Comparison of ENCODE assay signal across 8 cellular contexts in genomic region chr9:113614843-113615648, GRCh38.
DNase-seq lines count a peak whose midpoint lies in the region; ATAC-seq and TF ChIP-seq lines count a peak whose summit lies in the region.

No MANE protein-coding gene starts in this region.

- CTCF ChIA-PET in HEK293 (lab: Yijun Ruan, JAX) = interaction anchor here (0.5 to 0.7 kb wide), 3 partner anchors 9 to 328 kb away, joined by 3 to 4 read pairs (median 3); no protein-coding TSS in a partner anchor

- H3K4me3 ChIP-seq in HEK293 (ENCODE audit: low read depth, low read length) = no peak overlapping the region
- peak overlapping the region in 1 of 2 donors; percentile 9 for H3K4me3 ChIP-seq in muscle layer of duodenum (ENCODE audit: low read depth in 1 of 2, low read length in 2 of 2)

- ATAC-seq in HG02981 (IDR thresholded peaks at IDR 0.05; ENCODE audit: unreplicated experiment) (no peak), HG02852 (IDR thresholded peaks at IDR 0.05; ENCODE audit: unreplicated experiment) (no peak)

- DNase-seq in CD1c-positive myeloid dendritic cell (ENCODE audit: extremely low spot score) = peak; percentile 31
- peak; percentile 63 for DNase-seq in brain pericyte (ENCODE audit: low read depth, low spot score)
- no peak for DNase-seq in stimulated activated CD4-positive, alpha-beta T cell treated with anti-CD3 and anti-CD28 coated beads, Interleukin-4, amount 100 ng/mL, for 24 hours
- no peak for DNase-seq in NCI-H1105 treated with DMSO at 0.1 percent for 48 hours (lab: John Stamatoyannopoulos, UW)

- H3K36me3 ChIP-seq in HEK293 (ENCODE audit: control insufficient read depth in 2 of 2, insufficient read depth in 1 of 2, low read length in 2 of 2) (no peaks in the 10 kb centered on the region), muscle layer of duodenum (ENCODE audit: control insufficient read depth in 1 of 2, insufficient read depth in 2 of 2, low read length in 2 of 2) (no peaks in the 10 kb centered on the region)

- no peaks in the 10 kb centered on the region for H3K4me1 ChIP-seq in HEK293 (ENCODE audit: control insufficient read depth, insufficient read depth, low read length)
- H3K4me1 ChIP-seq in muscle layer of duodenum (ENCODE audit: control insufficient read depth in 1 of 2, insufficient read depth in 2 of 2, low read length in 2 of 2) = peaks cover 5 to 11% of the 10 kb centered on the region in 2 donors

- POLR2A ChIA-PET in HEK293 (lab: Yijun Ruan, JAX) = interaction anchor here (0.6 to 1.2 kb wide), 2 partner anchors 8 to 50 kb away, joined by 4 read pairs; no protein-coding TSS in a partner anchor

- no peaks in the 10 kb centered on the region for H3K27me3 ChIP-seq in muscle layer of duodenum (ENCODE audit: low read depth, low read length)

- no peak for TF ChIP-seq CTCF in HEK293 (tag by site-specific recombination; IDR thresholded peaks at IDR 0.05)

- H3K27ac ChIP-seq in HEK293 (ENCODE audit: extremely low read depth, low read depth, low read length) = no peak overlapping the region
- H3K27ac ChIP-seq in muscle layer of duodenum (ENCODE audit: low read length) = peak overlapping the region; percentile 50

- H3K9me3 ChIP-seq in HEK293 (ENCODE audit: control insufficient read depth, insufficient read depth, low read depth, low read length) (no peaks in the 10 kb centered on the region), muscle layer of duodenum (ENCODE audit: control insufficient read depth in 1 of 2, low read length in 2 of 2) (no peaks in the 10 kb centered on the region)

TF ChIP-seq in HEK293, 187 proteins besides CTCF, POLR2A, EP300 and RAD21:
- TF ChIP-seq ZNF26 (tag by site-specific recombination; IDR thresholded peaks at IDR 0.05) (no peak), ZBTB44 (tag by site-specific recombination; IDR thresholded peaks at IDR 0.05) (no peak), ZNF423 (tag by site-specific recombination; IDR thresholded peaks at IDR 0.05) (no peak), AEBP2 (tag by site-specific recombination; IDR thresholded peaks at IDR 0.05; ENCODE audit: borderline replicate concordance) (no peak), ZFHX2 (tag by site-specific recombination; conservative IDR thresholded peaks at IDR 0.05) (peak; percentile 25; the same call in 1 of the 2 replicates), TRIM28 (IDR thresholded peaks at IDR 0.05; ENCODE audit: borderline replicate concordance, low read length) (no peak)

Comparison
In these comparisons a context has a peak if more than half of its experiments do, and no peak if none do; other contexts are left out.
1. DNase-seq: peak in CD1c-positive myeloid dendritic cell (single experiment) and brain pericyte (single experiment); none in stimulated activated CD4-positive, alpha-beta T cell treated with anti-CD3 and anti-CD28 coated beads, Interleukin-4, amount 100 ng/mL, for 24 hours (single experiment) and NCI-H1105 treated with DMSO at 0.1 percent for 48 hours (single experiment).